Comparison of ENCODE assay signal across 17 cellular contexts in genomic region chrX:2658585-2659292, GRCh38.
"Had no signal": no experiment of that assay in that cellular context is flagged by ENCODE, and none has a peak within 500 bp of the region (broad histone marks: within the 10 kb centered on the region; RNA-seq: fewer than 3 reads in every experiment).

No MANE protein-coding gene starts in this region.

- ATAC-seq: activated CD8-positive, alpha-beta memory T cell treated with anti-CD3 and anti-CD28 coated beads, Interleukin-2, amount 10 ng/mL, durations not matched to agents 7 days and 5 days; left ventricle myocardium superior; psoas muscle; stimulated activated naive CD8-positive, alpha-beta T cell treated with anti-CD3 and anti-CD28 coated beads, Interleukin-15, Interleukin-2, amounts not matched to agents 100 U/mL and 50 U/mL, for 24 hours had no signal

- DNase-seq: activated CD4-positive, alpha-beta T cell treated with anti-CD3 and anti-CD28 coated beads, Interleukin-2, amount 50 U/mL, for 1 hour; activated CD8-positive, alpha-beta memory T cell treated with anti-CD3 and anti-CD28 coated beads, Interleukin-2, amount 10 ng/mL, durations not matched to agents 7 days and 5 days; activated naive CD8-positive, alpha-beta T cell treated with anti-CD3 and anti-CD28 coated beads, Interleukin-2, amount 10 ng/mL, durations not matched to agents 7 days and 5 days; activated T-cell treated with anti-CD3 and anti-CD28 coated beads, Interleukin-2, amount 50 U/mL, for 48 hours; anterior cingulate cortex; endodermal cell; erythroblast; hippocampal formation; left ventricle myocardium superior; mesenchymal stem cell; psoas muscle; stimulated activated CD4-positive, alpha-beta T cell treated with anti-CD3 and anti-CD28 coated beads, Interleukin-12 subunit alpha, Interleukin-12 subunit beta, amount 100 ng/mL, for 4 hours; stimulated activated naive CD8-positive, alpha-beta T cell treated with anti-CD3 and anti-CD28 coated beads, Interleukin-15, Interleukin-2, amounts not matched to agents 100 U/mL and 50 U/mL, for 24 hours; upper lobe of left lung had no signal

- H3K4me3 ChIP-seq: breast epithelium, psoas muscle, suprapubic skin, upper lobe of left lung had no signal

- H3K27ac Mint-ChIP-seq: activated CD8-positive, alpha-beta memory T cell treated with anti-CD3 and anti-CD28 coated beads, Interleukin-2, amount 10 ng/mL, durations not matched to agents 7 days and 5 days; activated naive CD8-positive, alpha-beta T cell treated with anti-CD3 and anti-CD28 coated beads, Interleukin-2, amount 10 ng/mL, durations not matched to agents 7 days and 5 days; endodermal cell had no signal

- H3K27ac ChIP-seq: breast epithelium, psoas muscle, suprapubic skin, upper lobe of left lung had no signal

- H3K36me3 ChIP-seq: breast epithelium, upper lobe of left lung had no signal

- H3K9me3 Mint-ChIP-seq: activated naive CD8-positive, alpha-beta T cell treated with anti-CD3 and anti-CD28 coated beads, Interleukin-2, amount 10 ng/mL, durations not matched to agents 7 days and 5 days; endodermal cell; nephron had no signal

- H3K4me1 Mint-ChIP-seq: activated CD8-positive, alpha-beta memory T cell treated with anti-CD3 and anti-CD28 coated beads, Interleukin-2, amount 10 ng/mL, durations not matched to agents 7 days and 5 days; nephron had no signal

- H3K4me1 ChIP-seq: breast epithelium, psoas muscle, suprapubic skin, upper lobe of left lung had no signal

- H3K9me3 ChIP-seq: breast epithelium, psoas muscle, suprapubic skin, upper lobe of left lung had no signal

- H3K27me3 ChIP-seq: breast epithelium, suprapubic skin, upper lobe of left lung had no signal

- H3K4me3 Mint-ChIP-seq: activated CD8-positive, alpha-beta memory T cell treated with anti-CD3 and anti-CD28 coated beads, Interleukin-2, amount 10 ng/mL, durations not matched to agents 7 days and 5 days; activated naive CD8-positive, alpha-beta T cell treated with anti-CD3 and anti-CD28 coated beads, Interleukin-2, amount 10 ng/mL, durations not matched to agents 7 days and 5 days; endodermal cell; nephron had no signal

- H3K27me3 Mint-ChIP-seq: activated CD8-positive, alpha-beta memory T cell treated with anti-CD3 and anti-CD28 coated beads, Interleukin-2, amount 10 ng/mL, durations not matched to agents 7 days and 5 days; activated naive CD8-positive, alpha-beta T cell treated with anti-CD3 and anti-CD28 coated beads, Interleukin-2, amount 10 ng/mL, durations not matched to agents 7 days and 5 days had no signal
